8 cellular contexts compared by ENCODE assay signal in the genomic region with DNA sequence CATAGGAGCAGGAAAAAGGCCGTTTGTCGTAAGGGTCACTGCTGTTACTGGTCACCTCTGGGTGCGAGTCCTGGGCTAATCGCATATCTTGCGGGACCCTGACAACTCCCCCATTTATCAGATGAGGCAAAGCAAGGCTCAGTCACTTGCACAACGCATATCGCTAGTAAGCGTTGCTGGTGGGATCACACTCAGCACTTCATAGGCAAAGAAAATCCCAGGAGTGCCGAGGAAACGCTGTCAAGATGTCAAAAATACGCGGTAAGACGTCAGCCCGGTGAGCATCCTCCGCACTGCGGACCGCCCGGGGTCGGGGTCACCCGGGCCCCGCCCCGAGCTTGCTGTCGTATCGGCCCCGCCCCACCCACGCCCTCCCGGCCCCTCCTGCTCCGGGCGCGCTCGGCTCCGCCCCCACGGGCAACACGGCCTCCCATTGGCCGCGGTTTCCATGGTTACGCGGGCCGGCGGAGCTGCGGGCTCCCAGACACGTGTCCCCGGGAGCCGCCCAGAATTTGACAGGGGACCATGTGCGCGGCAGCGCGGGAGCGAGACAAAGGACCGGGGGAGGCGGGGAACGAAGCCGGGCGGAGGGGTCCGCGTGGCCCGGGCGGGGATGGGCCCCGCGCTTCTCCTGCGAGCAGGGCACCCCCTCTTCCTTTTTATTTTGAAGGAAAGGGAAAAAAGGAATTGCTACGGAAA.
DNase-seq lines count a peak whose midpoint lies in the region; ATAC-seq and TF ChIP-seq lines count a peak whose summit lies in the region.

No MANE protein-coding gene starts in this region.

- H3K4me1 Mint-ChIP-seq in chondrocyte (ENCODE audit: low read depth): peaks cover 29% of the 10 kb centered on the region

- no peaks in the 10 kb centered on the region for H3K9me3 Mint-ChIP-seq in chondrocyte (ENCODE audit: low read depth)

- peak; percentile 89 for DNase-seq in GM10248 (ENCODE audit: extremely low spot score)
- DNase-seq in NCI-H1417 (lab: John Stamatoyannopoulos, UW): peak; percentile 64 to 99 (median 99)
- DNase-seq in activated CD4-positive, alpha-beta T cell treated with anti-CD3 and anti-CD28 coated beads, Interleukin-2, amount 50 U/mL, for 1 hour: peak; percentile 90
- DNase-seq in chondrocyte (ENCODE audit: low spot score): no peak
- DNase-seq in kidney epithelial cell (ENCODE audit: low read depth): peak; percentile 53
- DNase-seq in stimulated activated CD4-positive, alpha-beta T cell treated with anti-CD3 and anti-CD28 coated beads, Interleukin-15, amount 100 ng/mL, for 24 hours: peak; percentile 95

- peak overlapping the region; percentile 15 for H3K4me3 ChIP-seq in kidney epithelial cell (ENCODE audit: low read depth, low read length)

- H3K36me3 ChIP-seq in kidney epithelial cell (ENCODE audit: control insufficient read depth, insufficient read depth, low read length): no peaks in the 10 kb centered on the region

- TF ChIP-seq CTCF in GM10248 (IDR thresholded peaks at IDR 0.05; ENCODE audit: control extremely low read depth, extremely low read depth, low read depth, missing control alignments) (no peak), chondrocyte (IDR thresholded peaks at IDR 0.05) (no peak), kidney epithelial cell (IDR thresholded peaks at IDR 0.05; ENCODE audit: insufficient read depth, low read length, poor library complexity, severe bottlenecking) (no peak)

- no peak for ATAC-seq in HG03460 (IDR thresholded peaks at IDR 0.05; ENCODE audit: unreplicated experiment)
- ATAC-seq in HG03045 (IDR thresholded peaks at IDR 0.05; ENCODE audit: unreplicated experiment): no peak

- CTCF ChIA-PET in GM10248 (lab: Yijun Ruan, JAX): no interaction called here

- H3K4me3 Mint-ChIP-seq in chondrocyte (ENCODE audit: unreplicated experiment): peak overlapping the region; percentile 54

- no peak overlapping the region for H3K27ac Mint-ChIP-seq in chondrocyte (ENCODE audit: unreplicated experiment)

- H3K36me3 Mint-ChIP-seq in chondrocyte (ENCODE audit: low read depth): no peaks in the 10 kb centered on the region

- POLR2A ChIA-PET in GM10248 (lab: Yijun Ruan, JAX): no interaction called here

- peaks cover 11% of the 10 kb centered on the region for H3K27me3 ChIP-seq in kidney epithelial cell (ENCODE audit: control insufficient read depth, insufficient read depth, low read length)

- no peaks in the 10 kb centered on the region for H3K27me3 Mint-ChIP-seq in chondrocyte (ENCODE audit: low read depth)
